ENCODE assay signal across 9 cellular contexts in the genomic region with DNA sequence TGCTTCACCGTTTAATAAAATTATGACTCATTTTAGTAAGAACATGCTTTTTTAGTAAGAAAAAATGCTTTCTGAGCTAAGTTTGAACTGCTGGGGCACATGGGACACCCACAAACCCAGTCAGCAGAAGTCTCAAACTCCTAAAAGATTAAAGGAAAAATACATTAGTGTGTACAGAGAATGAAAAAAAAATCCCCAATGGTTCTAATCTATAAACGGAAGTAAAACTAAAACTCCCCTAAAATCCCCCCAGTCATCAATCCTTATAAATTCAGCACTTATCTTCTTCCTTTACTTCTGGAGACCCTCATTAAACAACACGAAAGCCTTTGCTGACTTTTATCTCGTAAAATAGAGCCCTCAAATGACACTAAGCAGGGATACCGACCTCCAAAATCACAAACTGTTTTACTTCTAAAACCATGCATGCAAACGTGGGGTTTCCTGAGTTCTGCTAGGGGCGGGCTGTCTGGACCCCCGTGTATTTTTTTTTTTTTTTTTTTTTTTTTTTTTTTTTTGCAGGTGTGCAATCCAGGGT. TPM values are rescaled to one million over a fixed set of nuclear protein-coding genes. Genes with fewer than 3 reads are reported as not detected.
DNase-seq lines count a peak whose midpoint lies in the region; ATAC-seq, FAIRE-seq and TF ChIP-seq lines count a peak whose summit lies in the region.
"Had no signal": no experiment of that assay in that cellular context is flagged by ENCODE, and none has a peak within 500 bp of the region (broad histone marks: within the 10 kb centered on the region; RNA-seq: fewer than 3 reads in every experiment).

No MANE protein-coding gene starts in this region.

- no peaks in the 10 kb centered on the region for H4K20me1 ChIP-seq in HepG2 (ENCODE audit: insufficient read depth, low read length)

- H3K9ac ChIP-seq in HepG2 (ENCODE audit: insufficient read depth, low read depth, low read length): no peak overlapping the region

- no peak for TF ChIP-seq RAD21 in HepG2 (CRISPR knock-in tag; IDR thresholded peaks at IDR 0.05)

- peak overlapping the region; percentile 86 for H3K27ac Mint-ChIP-seq in activated CD8-positive, alpha-beta T cell treated with anti-CD3 and anti-CD28 coated beads, Interleukin-2, amount 10 ng/mL, durations not matched to agents 7 days and 5 days

- peak overlapping the region; percentile 81 for H3K4me3 Mint-ChIP-seq in activated CD8-positive, alpha-beta T cell treated with anti-CD3 and anti-CD28 coated beads, Interleukin-2, amount 10 ng/mL, durations not matched to agents 7 days and 5 days

- H3K79me2 ChIP-seq in HepG2 (ENCODE audit: insufficient read depth, low read length): no peaks in the 10 kb centered on the region

- H3K9me3 ChIP-seq in A673 (ENCODE audit: low read depth, low read length, poor library complexity, severe bottlenecking) (no peaks in the 10 kb centered on the region), HepG2 (ENCODE audit: low read length) (no peaks in the 10 kb centered on the region)

- H3K27me3 ChIP-seq in A673 (replicated peaks; ENCODE audit: insufficient read depth, low read depth, low read length, poor library complexity) (no peaks in the 10 kb centered on the region), HepG2 (ENCODE audit: control insufficient read depth in 1 of 2, insufficient read depth in 2 of 2, low read length in 2 of 2) (peaks cover 7 to 54% of the 10 kb centered on the region in 2 experiments)

- no peak for TF ChIP-seq CTCF in A673 (conservative IDR thresholded peaks at IDR 0.05; ENCODE audit: low read depth, low read length)
- TF ChIP-seq CTCF in GM13977 (IDR thresholded peaks at IDR 0.05; ENCODE audit: extremely low read depth, insufficient read depth, missing control alignments): no peak
- TF ChIP-seq CTCF in HepG2 (CRISPR knock-in tag; IDR thresholded peaks at IDR 0.05): no peak

- H3K4me1 Mint-ChIP-seq in activated CD8-positive, alpha-beta T cell treated with anti-CD3 and anti-CD28 coated beads, Interleukin-2, amount 10 ng/mL, durations not matched to agents 7 days and 5 days (ENCODE audit: low read depth): peaks cover 28% of the 10 kb centered on the region

- intact Hi-C loops in A673 (cut with micrococcal nuclease; ENCODE audit: unreplicated experiment) (no loop called here), HepG2 (cut with micrococcal nuclease; ENCODE audit: unreplicated experiment) (loop anchor here (5.0 kb wide), 1 partner anchor 33 kb away; no protein-coding TSS in a partner anchor)

- H3K4me1 ChIP-seq in A673 (ENCODE audit: insufficient read depth, low read length, poor library complexity, severe bottlenecking): no peaks in the 10 kb centered on the region
- peaks cover 28% of the 10 kb centered on the region for H3K4me1 ChIP-seq in HepG2 (ENCODE audit: insufficient read depth, low read length)

- WGBS in HepG2 (ENCODE audit: low lambda C conversion rate): 44% methylated on average over 8 of the region's 8 CpGs

- no peak for FAIRE-seq in HepG2 (lab: Jason Lieb, UNC)

- no peaks in the 10 kb centered on the region for H3K27me3 Mint-ChIP-seq in activated CD8-positive, alpha-beta T cell treated with anti-CD3 and anti-CD28 coated beads, Interleukin-2, amount 10 ng/mL, durations not matched to agents 7 days and 5 days (ENCODE audit: low read depth)

- in situ Hi-C loops in GM13977 (cut with MboI; ENCODE audit: low pct_unique_long_range_greater_than_20kb, low sequenced_read_pairs, unreplicated experiment) (no loop called here), HepG2 (cut with HindIII; ENCODE audit: extremely low pct_ligation_motif_present, low pct_unique_long_range_greater_than_20kb) (no loop called here)

- ATAC-seq in activated CD8-positive, alpha-beta T cell treated with anti-CD3 and anti-CD28 coated beads, Interleukin-2, amount 10 ng/mL, durations not matched to agents 7 days and 5 days: no peak
- no peak for ATAC-seq in HepG2

- H3K36me3 Mint-ChIP-seq in activated CD8-positive, alpha-beta T cell treated with anti-CD3 and anti-CD28 coated beads, Interleukin-2, amount 10 ng/mL, durations not matched to agents 7 days and 5 days (ENCODE audit: low read depth): peaks cover 6% of the 10 kb centered on the region

- no peak overlapping the region for H2AFZ ChIP-seq in HepG2 (ENCODE audit: low read length)

- H3K4me3 ChIP-seq in A673 (ENCODE audit: low read depth, low read length, poor library complexity, severe bottlenecking) (peak overlapping the region; percentile 57), HepG2 (replicated peaks in 1 of 3; ENCODE audit: insufficient read depth in 1 of 3, low read depth in 2 of 3, low read length in 3 of 3) (no peak overlapping the region)

- DNase-seq in A673 (ENCODE audit: low spot score) (no peak), GM13977 (ENCODE audit: low spot score) (peak; percentile 58), HepG2 (ENCODE audit: low spot score) (no peak), NCI-H1436 treated with DMSO at 0.1 percent for 48 hours (lab: John Stamatoyannopoulos, UW) (no peak), ureter (ENCODE audit: low spot score) (no peak), NCI-H2107 treated with DMSO at 0.1 percent for 48 hours (lab: John Stamatoyannopoulos, UW; ENCODE audit: unreplicated experiment) (no peak), NCI-H2081 (lab: John Stamatoyannopoulos, UW) (no peak)
- no peak for DNase-seq in activated CD8-positive, alpha-beta T cell treated with anti-CD3 and anti-CD28 coated beads, Interleukin-2, amount 10 ng/mL, durations not matched to agents 7 days and 5 days
- DNase-seq: NCI-H2107 had no signal

- no peak overlapping the region for H3K4me2 ChIP-seq in HepG2 (ENCODE audit: low read depth, low read length)

- H3K27ac ChIP-seq in A673 (ENCODE audit: low read depth, low read length, poor library complexity, severe bottlenecking) (no peak overlapping the region), HepG2 (ENCODE audit: extremely low read length, insufficient read depth, low read length) (no peak overlapping the region)

- no peaks in the 10 kb centered on the region for H3K9me3 Mint-ChIP-seq in activated CD8-positive, alpha-beta T cell treated with anti-CD3 and anti-CD28 coated beads, Interleukin-2, amount 10 ng/mL, durations not matched to agents 7 days and 5 days (ENCODE audit: insufficient read depth)

- no peak for TF ChIP-seq POLR2A in HepG2 (IDR thresholded peaks at IDR 0.05; ENCODE audit: insufficient read depth in 1 of 2, low read depth in 2 of 2, low read length in 2 of 2)

- BruUV-seq in A673 (replicated peaks; lab: Mats Ljungman, UMichigan) (no TSS peak), HepG2 (replicated peaks; lab: Mats Ljungman, UMichigan) (no TSS peak)

- TF ChIP-seq EP300 in HepG2 (IDR thresholded peaks at IDR 0.05; ENCODE audit: low read depth in 2 of 2, low read length in 2 of 2): no peak
- TF ChIP-seq EP300 in HepG2 (CRISPR knock-in tag; IDR thresholded peaks at IDR 0.05; ENCODE audit: borderline replicate concordance): no peak

- H3K36me3 ChIP-seq in A673 (ENCODE audit: insufficient read depth, low read length, poor library complexity, severe bottlenecking) (no peaks in the 10 kb centered on the region), HepG2 (replicated peaks in 1 of 2; ENCODE audit: control insufficient read depth in 1 of 2, insufficient read depth in 2 of 2, low read length in 2 of 2) (no peaks in the 10 kb centered on the region)

- POLR2A ChIA-PET in A673 (lab: Charles Lee; ENCODE audit: low non-redundant PET) (interaction anchor here (0.6 kb wide), 1 partner anchor 319 kb away, joined by 4 read pairs; no protein-coding TSS in a partner anchor), HepG2 (lab: Yijun Ruan, JAX) (no interaction called here)
- POLR2A ChIA-PET in activated CD8-positive, alpha-beta T cell treated with anti-CD3 and anti-CD28 coated beads, Interleukin-2, amount 10 ng/mL, durations not matched to agents 7 days and 5 days (lab: Charles Lee): interaction anchor here (0.6 to 9.1 kb wide), 18 partner anchors 8 to 1110 kb away, joined by 3 to 212 read pairs (median 13); partner anchors contain the start of genes BCLAF1 and HBS1L

- CTCF ChIA-PET in A673 (lab: Charles Lee) (no interaction called here), HepG2 (lab: Yijun Ruan, JAX; ENCODE audit: low intra/inter-chr PET ratio, low total read pairs) (no interaction called here)
- CTCF ChIA-PET in activated CD8-positive, alpha-beta T cell treated with anti-CD3 and anti-CD28 coated beads, Interleukin-2, amount 10 ng/mL, durations not matched to agents 7 days and 5 days (lab: Charles Lee): interaction anchor here (0.7 to 11.7 kb wide), 7 partner anchors 15 to 93 kb away, joined by 3 to 165 read pairs (median 9); no protein-coding TSS in a partner anchor

TF ChIP-seq in HepG2, 621 proteins besides CTCF, POLR2A, EP300 and RAD21 (continues in another document):
- TF ChIP-seq PITX1 (CRISPR knock-in tag; IDR thresholded peaks at IDR 0.05): no peak

RNA-seq across cellular contexts. Expression of gene MYB, which starts 1.1 kb away (rescaled TPM):
- 8.3 and 9.0 TPM in 2 replicates for total RNA-seq in A673 (2021)
- total RNA-seq in activated CD8-positive, alpha-beta T cell treated with anti-CD3 and anti-CD28 coated beads, Interleukin-2, amount 10 ng/mL, durations not matched to agents 7 days and 5 days: 1 to 10 TPM; 7.5 to 8.2 TPM
- total RNA-seq in HepG2 (2016; rRNA removed; fragmentation: Illumina TruSeq; extraction: Trizol): 0.20 and 0.44 TPM in 2 replicates
- 0.44 TPM in 1 of 2 replicates, not detected in the other for total RNA-seq in HepG2 (2016; cell fraction: cytosol; rRNA removed; fragmentation: Illumina TruSeq; extraction: Trizol; ENCODE audit: low read depth)
- 0.15 TPM in 2 replicates for total RNA-seq in HepG2 (2016; cell fraction: insoluble cytoplasmic fraction; rRNA removed; fragmentation: Illumina TruSeq; extraction: Trizol)
- 0.09 TPM in 1 of 2 replicates, not detected in the other for total RNA-seq in HepG2 (2016; cell fraction: membrane; rRNA removed; fragmentation: Illumina TruSeq; extraction: Trizol)
- 0.31 and 0.40 TPM in 2 replicates for total RNA-seq in HepG2 (2016; cell fraction: nucleus; rRNA removed; fragmentation: Illumina TruSeq; extraction: Trizol)
- polyA plus RNA-seq in HepG2 (2011; rRNA removed): 0.04 TPM in 1 of 2 replicates, not detected in the other
- polyA plus RNA-seq in HepG2 (2011; cell fraction: cytosol; rRNA removed): 0.03 TPM in 1 of 2 replicates, not detected in the other
- polyA plus RNA-seq in HepG2 (2011; cell fraction: nucleus; rRNA removed): not detected in 2 replicates
- 0.11 TPM in 1 of 2 replicates, not detected in the other for polyA plus RNA-seq in HepG2 (2012)
- 0.07 TPM in 1 of 2 replicates, not detected in the other for polyA plus RNA-seq in HepG2 (2016; cell fraction: cytosol; fragmentation: Illumina TruSeq; extraction: Trizol; ENCODE audit: low read depth)
- polyA plus RNA-seq in HepG2 (2016; cell fraction: insoluble cytoplasmic fraction; fragmentation: Illumina TruSeq; extraction: Trizol; ENCODE audit: low read depth): 0.15 and 0.20 TPM in 2 replicates
- 0.08 TPM in 1 of 2 replicates, not detected in the other for polyA plus RNA-seq in HepG2 (2016; cell fraction: membrane; fragmentation: Illumina TruSeq; extraction: Trizol; ENCODE audit: low read depth)
- 0.25 and 0.31 TPM in 2 replicates for polyA plus RNA-seq in HepG2 (2016; cell fraction: nucleus; fragmentation: Illumina TruSeq; extraction: Trizol; ENCODE audit: insufficient read depth, low read depth)
- polyA minus RNA-seq in HepG2 (2011; rRNA and poly(A)+ RNA removed; ENCODE audit: low replicate concordance): 2.4 TPM in 1 of 2 replicates, not detected in the other
- not detected in 2 replicates for polyA minus RNA-seq in HepG2 (2011; cell fraction: cytosol; rRNA and poly(A)+ RNA removed)
- not detected in 2 replicates for polyA minus RNA-seq in HepG2 (2011; cell fraction: nucleus; rRNA and poly(A)+ RNA removed)
- total RNA-seq in ureter: 0.89 TPM
